ENCODE assay signal across 1 cellular context in the genomic region with DNA sequence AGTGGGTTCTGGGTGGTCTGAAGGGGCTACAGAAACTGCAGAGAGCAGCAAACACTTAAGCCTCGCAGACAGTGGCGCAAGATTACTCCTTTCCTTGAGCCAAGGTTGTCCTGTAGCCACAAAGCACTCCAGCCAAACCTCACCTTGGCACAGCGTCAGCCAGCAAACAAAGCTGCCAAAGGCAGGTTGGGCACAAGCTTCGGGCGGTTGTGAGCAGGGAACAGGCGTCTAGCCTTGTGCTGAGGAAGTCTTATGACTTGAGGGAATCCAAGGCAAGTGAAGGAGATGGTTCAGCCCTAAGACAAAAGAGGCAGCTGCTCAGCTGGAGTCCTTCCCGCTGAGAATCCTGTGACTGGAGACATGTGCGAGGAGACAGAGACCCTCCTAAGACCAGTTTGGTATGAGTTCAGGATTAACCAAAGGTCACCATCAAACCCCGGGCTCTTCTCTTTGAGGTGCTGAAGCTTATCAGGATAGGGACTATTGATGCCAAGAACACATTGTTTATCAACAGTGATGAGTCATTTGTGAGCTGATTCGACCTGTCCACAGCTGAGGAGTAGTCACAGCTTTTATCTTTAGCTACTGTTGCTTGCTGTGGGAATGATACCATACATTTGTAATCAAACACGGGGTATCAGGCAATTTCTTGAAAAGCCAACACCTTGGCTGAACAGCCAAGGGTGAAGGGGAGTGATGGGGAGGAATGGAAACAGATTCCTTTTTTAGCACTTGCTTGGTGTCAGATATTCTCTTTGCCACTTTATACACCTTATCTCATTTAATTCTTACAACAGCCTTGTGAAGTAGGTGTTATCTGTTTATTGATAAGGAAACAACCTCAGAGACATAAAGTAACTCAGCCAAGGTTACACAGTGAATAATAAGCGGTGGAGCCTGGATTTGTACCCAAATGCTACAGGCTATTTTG.
A peak's percentile ranks its signal among the peaks of the same experiment; 100 is the strongest.
TF ChIP-seq lines count a peak whose summit lies in the region.

No MANE protein-coding gene starts in this region.

TF ChIP-seq in endothelial cell of umbilical vein, 7 proteins besides CTCF, POLR2A, EP300 and RAD21:
- TF ChIP-seq MYC (IDR thresholded peaks at IDR 0.05; ENCODE audit: low read depth, low read length): no peak
- TF ChIP-seq JUN (IDR thresholded peaks at IDR 0.05; ENCODE audit: borderline replicate concordance, insufficient read depth, insufficient read length, low read depth): peak; percentile 78
- peak; percentile 87 for TF ChIP-seq FOS (IDR thresholded peaks at IDR 0.05; ENCODE audit: borderline replicate concordance, insufficient read depth, low read length)
- TF ChIP-seq GATA2 (IDR thresholded peaks at IDR 0.05; ENCODE audit: insufficient read depth, insufficient read length, low read depth, low read length): peak; percentile 73
- TF ChIP-seq POLR2AphosphoS5 (IDR thresholded peaks at IDR 0.05; ENCODE audit: insufficient read depth, low read depth, low read length): peak; percentile 23
- no peak for TF ChIP-seq MAX (IDR thresholded peaks at IDR 0.05; ENCODE audit: insufficient read depth, insufficient read length)
TF ChIP-seq in endothelial cell of umbilical vein: peak in this region for 4.
